ENCODE assay signal across 21 cellular contexts in the genomic region with DNA sequence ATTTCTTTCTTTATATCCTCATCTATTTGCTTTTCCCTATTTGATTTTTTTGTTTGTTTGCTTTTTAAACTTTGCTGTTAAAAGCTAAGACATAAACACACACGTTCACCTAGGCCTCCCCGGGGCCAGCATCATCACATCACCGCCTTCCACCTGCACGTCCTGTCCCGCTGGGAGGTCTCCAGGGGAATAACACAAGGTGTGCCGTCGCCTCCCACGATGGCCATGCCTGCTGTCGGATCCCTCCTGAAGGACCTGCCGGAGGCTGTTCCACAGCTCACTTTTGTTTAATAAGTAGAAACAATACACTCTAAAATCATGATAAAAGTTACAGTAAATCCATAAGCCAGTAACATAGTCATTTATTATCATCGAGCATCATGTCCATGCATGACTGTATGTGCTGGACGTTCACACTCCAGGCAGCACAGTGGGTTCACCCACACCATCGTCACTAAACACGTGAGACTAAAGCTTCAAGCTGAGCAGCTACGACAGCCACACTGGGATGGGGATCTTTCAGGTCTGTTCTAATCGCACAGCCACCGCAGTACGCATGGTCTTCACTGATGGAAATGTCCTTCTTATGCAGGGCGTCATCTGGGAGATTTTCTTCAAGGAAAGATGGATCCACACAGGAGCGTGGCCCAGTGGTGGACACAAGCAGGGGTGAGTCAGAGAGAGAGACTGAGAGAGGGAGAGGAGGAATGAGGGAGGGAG. TPM values are rescaled to one million over a fixed set of nuclear protein-coding genes. Genes with fewer than 3 reads are reported as not detected.
DNase-seq lines count a peak whose midpoint lies in the region; ATAC-seq and TF ChIP-seq lines count a peak whose summit lies in the region.
"Had no signal": no experiment of that assay in that cellular context is flagged by ENCODE, and none has a peak within 500 bp of the region (broad histone marks: within the 10 kb centered on the region; RNA-seq: fewer than 3 reads in every experiment).

No MANE protein-coding gene starts in this region.

- no peak overlapping the region for H3K27ac Mint-ChIP-seq in activated CD4-positive, alpha-beta T cell treated with anti-CD3 and anti-CD28 coated beads, Interleukin-2, amount 10 ng/mL, durations not matched to agents 24 days and 14 days
- H3K27ac Mint-ChIP-seq in nephron: no peak overlapping the region
- H3K27ac Mint-ChIP-seq in type B pancreatic cell: no peak overlapping the region
- H3K27ac Mint-ChIP-seq: CD8-positive, alpha-beta T cell had no signal

- TF ChIP-seq POLR2A in upper lobe of left lung (IDR thresholded peaks at IDR 0.05): no peak

- H3K4me1 ChIP-seq in upper lobe of left lung: peaks cover 6 to 25% (median 17%) of the 10 kb centered on the region in 4 donors
- H3K4me1 ChIP-seq: HAP-1 had no signal

- 73 to 82% methylated on average over 20 of the region's 20 CpGs for WGBS in upper lobe of left lung, 2 donors

- ATAC-seq in upper lobe of left lung (ENCODE audit: low FRiP score in 2 of 2): no peak
- ATAC-seq: CD8-positive, alpha-beta T cell had no signal

- no peaks in the 10 kb centered on the region for H3K4me1 Mint-ChIP-seq in activated CD4-positive, alpha-beta T cell treated with anti-CD3 and anti-CD28 coated beads, Interleukin-2, amount 10 ng/mL, durations not matched to agents 24 days and 14 days
- H3K4me1 Mint-ChIP-seq in nephron: peaks cover 23% of the 10 kb centered on the region
- H3K4me1 Mint-ChIP-seq in type B pancreatic cell (ENCODE audit: unreplicated experiment): peaks cover 23% of the 10 kb centered on the region

- peaks cover 39% of the 10 kb centered on the region for H3K27me3 Mint-ChIP-seq in activated CD4-positive, alpha-beta T cell treated with anti-CD3 and anti-CD28 coated beads, Interleukin-2, amount 10 ng/mL, durations not matched to agents 24 days and 14 days
- H3K27me3 Mint-ChIP-seq in nephron (ENCODE audit: low read depth) (peaks cover 68% of the 10 kb centered on the region), type B pancreatic cell (peaks cover 16% of the 10 kb centered on the region)

- H3K36me3 Mint-ChIP-seq in activated CD4-positive, alpha-beta T cell treated with anti-CD3 and anti-CD28 coated beads, Interleukin-2, amount 10 ng/mL, durations not matched to agents 24 days and 14 days (ENCODE audit: low read depth): no peaks in the 10 kb centered on the region
- H3K36me3 Mint-ChIP-seq in nephron (ENCODE audit: low read depth): no peaks in the 10 kb centered on the region
- no peaks in the 10 kb centered on the region for H3K36me3 Mint-ChIP-seq in type B pancreatic cell
- H3K36me3 Mint-ChIP-seq: CD8-positive, alpha-beta T cell had no signal

- TF ChIP-seq CTCF in coronary artery (IDR thresholded peaks at IDR 0.05) (no peak), nephron (IDR thresholded peaks at IDR 0.05; ENCODE audit: unreplicated experiment in 3 of 3) (no peak), type B pancreatic cell (conservative IDR thresholded peaks at IDR 0.05) (no peak), upper lobe of left lung (IDR thresholded peaks at IDR 0.05) (no peak)

- H3K4me3 ChIP-seq in coronary artery (no peak overlapping the region), upper lobe of left lung (no peak overlapping the region)
- H3K4me3 ChIP-seq: GM23248, HAP-1 had no signal

- no peak for TF ChIP-seq EP300 in upper lobe of left lung (IDR thresholded peaks at IDR 0.05)

- peaks cover 0 to 25% (median 11%) of the 10 kb centered on the region in 4 donors for H3K27me3 ChIP-seq in upper lobe of left lung

- no peaks in the 10 kb centered on the region for H3K9me3 Mint-ChIP-seq in activated CD4-positive, alpha-beta T cell treated with anti-CD3 and anti-CD28 coated beads, Interleukin-2, amount 10 ng/mL, durations not matched to agents 24 days and 14 days
- no peaks in the 10 kb centered on the region for H3K9me3 Mint-ChIP-seq in nephron
- H3K9me3 Mint-ChIP-seq in type B pancreatic cell: no peaks in the 10 kb centered on the region
- H3K9me3 Mint-ChIP-seq: CD8-positive, alpha-beta T cell had no signal

- H3K27ac ChIP-seq in coronary artery (no peak overlapping the region), upper lobe of left lung (no peak overlapping the region)
- H3K27ac ChIP-seq: 22Rv1, GM23248 had no signal

- intact Hi-C loops in activated CD4-positive, alpha-beta T cell treated with anti-CD3 and anti-CD28 coated beads, Interleukin-2, amount 10 ng/mL, durations not matched to agents 24 days and 14 days (cut with micrococcal nuclease): no loop called here

- DNase-seq in activated CD4-positive, alpha-beta T cell treated with anti-CD3 and anti-CD28 coated beads for 1 hour: peak; percentile 1
- no peak for DNase-seq in activated CD4-positive, alpha-beta T cell treated with anti-CD3 and anti-CD28 coated beads, Interleukin-2, amount 10 ng/mL, durations not matched to agents 24 days and 14 days
- DNase-seq in coronary artery (ENCODE audit: low spot score) (peak; percentile 36), type B pancreatic cell (ENCODE audit: extremely low spot score, unreplicated experiment) (no peak), NCI-H146 (lab: John Stamatoyannopoulos, UW) (no peak), upper lobe of left lung (no peak), AG20443 (ENCODE audit: low spot score) (no peak)
- DNase-seq: ACHN; C1 segment of cervical spinal cord; CD8-positive, alpha-beta T cell; GM23248; KBM-7; NCI-H1105; NCI-H2029 treated with DMSO at 0.1 percent for 48 hours; NCI-H524 treated with DMSO at 0.1 percent for 48 hours; NCI-H82 had no signal

- H3K4me3 Mint-ChIP-seq in activated CD4-positive, alpha-beta T cell treated with anti-CD3 and anti-CD28 coated beads, Interleukin-2, amount 10 ng/mL, durations not matched to agents 24 days and 14 days: no peak overlapping the region
- H3K4me3 Mint-ChIP-seq in nephron (peak overlapping the region; percentile 49 to 68 (median 55)), type B pancreatic cell (peak overlapping the region; percentile 64)
- H3K4me3 Mint-ChIP-seq: CD8-positive, alpha-beta T cell had no signal

- H3K36me3 ChIP-seq in upper lobe of left lung: no peaks in the 10 kb centered on the region
- H3K36me3 ChIP-seq: HAP-1 had no signal

- peaks cover 0 to 1% (median under 1%) of the 10 kb centered on the region in 4 donors for H3K9me3 ChIP-seq in upper lobe of left lung
- H3K9me3 ChIP-seq: HAP-1 had no signal

RNA-seq across cellular contexts. Expression of a gene that starts 3.6 kb away (rescaled TPM):
- total RNA-seq in activated CD4-positive, alpha-beta T cell treated with anti-CD3 and anti-CD28 coated beads, Interleukin-2, amount 10 ng/mL, durations not matched to agents 24 days and 14 days: not detected in 2 replicates
- total RNA-seq in type B pancreatic cell (ENCODE audit: low replicate concordance) (23.7 and 35.6 TPM in 2 replicates), upper lobe of left lung (1 to 10 TPM in 2 of 6 donors, under 1 TPM in 3, not detected in 1; 0.23 to 3.9 (median 0.44) TPM)
- total RNA-seq: CD8-positive, alpha-beta T cell; GM23248; HT1080; SK-MEL-5 had no signal

Comparison
In these comparisons a context has a peak if more than half of its experiments do, and no peak if none do; other contexts are left out.
1. DNase-seq: peak in activated CD4-positive, alpha-beta T cell treated with anti-CD3 and anti-CD28 coated beads for 1 hour (single experiment) and coronary artery (single experiment); none in activated CD4-positive, alpha-beta T cell treated with anti-CD3 and anti-CD28 coated beads, Interleukin-2, amount 10 ng/mL, durations not matched to agents 24 days and 14 days (single experiment), type B pancreatic cell (single experiment), NCI-H146 (single experiment), upper lobe of left lung (0 of 2) and AG20443 (single experiment).